Comparison of ENCODE assay signal across 15 cellular contexts in the genomic region with DNA sequence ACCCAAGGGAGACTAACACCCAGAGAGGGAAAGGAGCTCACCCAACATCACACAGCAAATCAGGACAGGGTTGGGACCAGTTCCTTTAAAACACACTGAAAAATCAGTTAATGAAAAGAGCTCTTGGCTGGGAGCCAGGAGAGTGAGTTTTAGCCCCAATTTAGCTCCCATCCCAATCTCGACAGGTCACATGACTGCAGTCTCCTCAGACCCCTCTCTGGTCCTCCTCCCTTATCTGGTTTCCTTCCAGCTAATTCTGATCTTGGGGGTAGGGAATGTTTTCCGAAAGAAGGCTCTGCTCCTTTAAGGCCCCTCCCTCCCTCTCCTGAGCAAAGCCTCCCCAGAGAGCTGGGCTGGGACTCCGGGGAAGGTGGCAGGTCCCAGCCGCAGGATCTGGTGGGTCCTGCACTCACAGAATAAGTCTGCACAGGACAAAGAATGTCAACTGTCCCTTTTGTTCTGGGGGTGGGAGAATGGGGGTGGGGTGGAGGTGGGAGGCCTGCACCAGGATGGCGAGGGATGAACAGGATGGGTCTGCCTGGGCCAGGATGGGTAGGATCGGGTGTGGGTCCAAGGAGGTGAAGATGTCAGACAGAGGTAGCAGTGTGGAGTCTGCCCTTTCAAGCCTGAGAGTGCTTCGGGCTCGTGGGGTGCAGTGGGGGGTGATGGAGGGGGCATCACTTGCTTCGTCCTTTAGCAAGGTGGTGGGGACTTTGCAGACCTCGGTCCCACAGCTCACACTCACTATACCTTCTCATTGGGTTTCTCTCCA. TPM values are rescaled to one million over a fixed set of nuclear protein-coding genes. Genes with fewer than 3 reads are reported as not detected.
A peak's percentile ranks its signal among the peaks of the same experiment; 100 is the strongest.
DNase-seq lines count a peak whose midpoint lies in the region; ATAC-seq and TF ChIP-seq lines count a peak whose summit lies in the region.
"Had no signal": no experiment of that assay in that cellular context is flagged by ENCODE, and none has a peak within 500 bp of the region (broad histone marks: within the 10 kb centered on the region; RNA-seq: fewer than 3 reads in every experiment).

No MANE protein-coding gene starts in this region.

- H3K27ac Mint-ChIP-seq in WTC11 = no peak overlapping the region

- WGBS in transverse colon (ENCODE audit: low coverage in 1 of 2), 2 donors = 69% methylated on average over 10 of the region's 10 CpGs; no CpG with 5 or more reads in 1 of the 2 donors

- H3K9ac ChIP-seq in BLaER1 = no peak overlapping the region

- POLR2A ChIA-PET in WTC11 (lab: Charles Lee) = interaction anchor here (0.7 to 2.6 kb wide), 2 partner anchors 11 to 57 kb away, joined by 3 to 18 read pairs; partner anchors contain the start of gene SSBP3

- H3K27ac ChIP-seq in BLaER1 (peak overlapping the region; percentile 76), DOHH2 (ENCODE audit: low read depth, low read length) (no peak overlapping the region), transverse colon (no peak overlapping the region)
- H3K27ac ChIP-seq: epithelial cell of prostate had no signal

- in situ Hi-C loops in transverse colon (cut with MboI; ENCODE audit: low pct_ligation_motif_present in 1 of 4, low pct_unique_long_range_greater_than_20kb in 1 of 4, low sequenced_read_pairs in 3 of 4) = no loop called here

- no peak for DNase-seq in WTC11 (ENCODE audit: low spot score)
- peak; percentile 64 for DNase-seq in left kidney (ENCODE audit: low read depth, low spot score)
- DNase-seq in transverse colon = no peak
- no peak for DNase-seq in DMS79 (lab: John Stamatoyannopoulos, UW)
- DNase-seq: CD4-positive, alpha-beta T cell; left ventricle myocardium superior; NCI-H1092; SIG-M5 had no signal

- TF ChIP-seq CTCF in DOHH2 (IDR thresholded peaks at IDR 0.05; ENCODE audit: low read depth, low read length, poor library complexity, severe bottlenecking) = no peak
- no peak for TF ChIP-seq CTCF in WTC11 (IDR thresholded peaks at IDR 0.05)
- no peak for TF ChIP-seq CTCF in transverse colon (IDR thresholded peaks at IDR 0.05)

- peaks cover 4% of the 10 kb centered on the region; the same call in 1 of the 2 replicates for H3K36me3 Mint-ChIP-seq in WTC11

- no peaks in the 10 kb centered on the region for H4K20me1 ChIP-seq in BLaER1
- H4K20me1 ChIP-seq in DOHH2 (ENCODE audit: control insufficient read depth, insufficient read depth, low read depth, low read length) = no peaks in the 10 kb centered on the region

- peak; percentile 20 for ATAC-seq in WTC11
- ATAC-seq in HG03025 (IDR thresholded peaks at IDR 0.05; ENCODE audit: low FRiP score, unreplicated experiment) = no peak
- ATAC-seq in GM19463 (IDR thresholded peaks at IDR 0.05; ENCODE audit: unreplicated experiment) = no peak
- ATAC-seq: left ventricle myocardium superior had no signal

- peaks cover 73% of the 10 kb centered on the region for H3K4me1 ChIP-seq in BLaER1
- H3K4me1 ChIP-seq in DOHH2 (ENCODE audit: control insufficient read depth, low read length) = peaks cover 23% of the 10 kb centered on the region
- H3K4me1 ChIP-seq in transverse colon = peaks cover 5 to 32% (median 7%) of the 10 kb centered on the region in 4 donors

- H3K4me2 ChIP-seq in BLaER1 (peak overlapping the region; percentile 88), DOHH2 (ENCODE audit: low read length) (peak overlapping the region; percentile 8; the same call in 1 of the 2 replicates)

- intact Hi-C loops in transverse colon (cut with DNase I; ENCODE audit: low total_unique reads) = no loop called here

- no peaks in the 10 kb centered on the region for H3F3A ChIP-seq in DOHH2 (ENCODE audit: control insufficient read depth, insufficient read depth)

- peaks cover 10% of the 10 kb centered on the region; the same call in 1 of the 2 replicates for H3K9me3 ChIP-seq in BLaER1
- H3K9me3 ChIP-seq in DOHH2 (ENCODE audit: control insufficient read depth, insufficient read depth, low read length) = no peaks in the 10 kb centered on the region
- no peaks in the 10 kb centered on the region for H3K9me3 ChIP-seq in transverse colon
- H3K9me3 ChIP-seq: HAP-1 had no signal

- H3K36me3 ChIP-seq in BLaER1 = no peaks in the 10 kb centered on the region
- no peaks in the 10 kb centered on the region for H3K36me3 ChIP-seq in DOHH2 (ENCODE audit: control insufficient read depth, low read length)
- no peaks in the 10 kb centered on the region for H3K36me3 ChIP-seq in transverse colon
- H3K36me3 ChIP-seq: HAP-1 had no signal

- CTCF ChIA-PET in WTC11 (lab: Charles Lee) = interaction anchor here (0.6 to 2.5 kb wide), 6 partner anchors 24 to 338 kb away, joined by 3 to 14 read pairs (median 4); partner anchors contain the start of genes SSBP3 and TTC22

- TF ChIP-seq POLR2A in transverse colon (IDR thresholded peaks at IDR 0.05) = no peak

- H3K9me2 ChIP-seq in DOHH2 (replicated peaks; ENCODE audit: control insufficient read depth, low read length) = no peaks in the 10 kb centered on the region

- H3K4me3 Mint-ChIP-seq in WTC11 = no peak overlapping the region
- H3K4me3 Mint-ChIP-seq: CD4-positive, alpha-beta T cell had no signal

- H3K4me1 Mint-ChIP-seq in WTC11 = peaks cover 78% of the 10 kb centered on the region

- H3K9me3 Mint-ChIP-seq in WTC11 = peaks cover 4% of the 10 kb centered on the region; the same call in 1 of the 2 replicates
- H3K9me3 Mint-ChIP-seq: CD4-positive, alpha-beta T cell had no signal

- H3K27me3 ChIP-seq in BLaER1 = no peaks in the 10 kb centered on the region
- no peaks in the 10 kb centered on the region for H3K27me3 ChIP-seq in DOHH2 (ENCODE audit: control insufficient read depth, low read length)
- H3K27me3 ChIP-seq in transverse colon = no peaks in the 10 kb centered on the region

- H3K27me3 Mint-ChIP-seq in WTC11 (ENCODE audit: low read depth) = no peaks in the 10 kb centered on the region; the same call in 1 of the 2 replicates
- H3K27me3 Mint-ChIP-seq: CD4-positive, alpha-beta T cell had no signal

- no peak overlapping the region for H3K4me3 ChIP-seq in BLaER1
- H3K4me3 ChIP-seq in DOHH2 (ENCODE audit: low read length) = no peak overlapping the region
- H3K4me3 ChIP-seq in transverse colon = no peak overlapping the region
- H3K4me3 ChIP-seq: HAP-1, skin epidermis had no signal

- TF ChIP-seq EP300 in transverse colon (IDR thresholded peaks at IDR 0.05; ENCODE audit: low read depth) = no peak

- no peaks in the 10 kb centered on the region for H3K79me2 ChIP-seq in DOHH2 (ENCODE audit: control insufficient read depth, low read length)

TF ChIP-seq in WTC11, 78 proteins besides CTCF, POLR2A, EP300 and RAD21:
- TF ChIP-seq ETV6 (CRISPR knock-in tag; IDR thresholded peaks at IDR 0.05) (0 out of 2 replicates have a peak, but pooled peaks have one; percentile 22), USF1 (CRISPR knock-in tag; IDR thresholded peaks at IDR 0.05) (peak; percentile 42), TEAD1 (CRISPR knock-in tag; IDR thresholded peaks at IDR 0.05) (0 out of 2 replicates have a peak, but pooled peaks have one; percentile 18), ZSCAN18 (CRISPR knock-in tag; IDR thresholded peaks at IDR 0.05) (no peak)
- TF ChIP-seq, protein P1, sequence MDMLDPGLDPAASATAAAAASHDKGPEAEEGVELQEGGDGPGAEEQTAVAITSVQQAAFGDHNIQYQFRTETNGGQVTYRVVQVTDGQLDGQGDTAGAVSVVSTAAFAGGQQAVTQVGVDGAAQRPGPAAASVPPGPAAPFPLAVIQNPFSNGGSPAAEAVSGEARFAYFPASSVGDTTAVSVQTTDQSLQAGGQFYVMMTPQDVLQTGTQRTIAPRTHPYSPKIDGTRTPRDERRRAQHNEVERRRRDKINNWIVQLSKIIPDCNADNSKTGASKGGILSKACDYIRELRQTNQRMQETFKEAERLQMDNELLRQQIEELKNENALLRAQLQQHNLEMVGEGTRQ (CRISPR knock-in tag; IDR thresholded peaks at IDR 0.05) = peak; percentile 75
- TF ChIP-seq, protein P2, sequence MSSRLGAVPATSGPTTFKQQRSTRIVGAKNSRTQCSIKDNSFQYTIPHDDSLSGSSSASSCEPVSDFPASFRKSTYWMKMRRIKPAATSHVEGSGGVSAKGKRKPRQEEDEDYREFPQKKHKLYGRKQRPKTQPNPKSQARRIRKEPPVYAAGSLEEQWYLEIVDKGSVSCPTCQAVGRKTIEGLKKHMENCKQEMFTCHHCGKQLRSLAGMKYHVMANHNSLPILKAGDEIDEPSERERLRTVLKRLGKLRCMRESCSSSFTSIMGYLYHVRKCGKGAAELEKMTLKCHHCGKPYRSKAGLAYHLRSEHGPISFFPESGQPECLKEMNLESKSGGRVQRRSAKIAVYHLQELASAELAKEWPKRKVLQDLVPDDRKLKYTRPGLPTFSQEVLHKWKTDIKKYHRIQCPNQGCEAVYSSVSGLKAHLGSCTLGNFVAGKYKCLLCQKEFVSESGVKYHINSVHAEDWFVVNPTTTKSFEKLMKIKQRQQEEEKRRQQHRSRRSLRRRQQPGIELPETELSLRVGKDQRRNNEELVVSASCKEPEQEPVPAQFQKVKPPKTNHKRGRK (CRISPR knock-in tag; IDR thresholded peaks at IDR 0.05; ENCODE audit: borderline replicate concordance) = no peak
TF ChIP-seq in WTC11: peak in this region for 4.

RNA-seq across cellular contexts. Expression of gene SSBP3, which starts 57.3 kb away (rescaled TPM):
- total RNA-seq in WTC11 (2021) (98.8 to 115 TPM (median 105 TPM) in 3 replicates), transverse colon (100 to 1,000 TPM in 1 of 4 donors, 10 to 100 TPM in 3; 28.7 to 162 (median 37.0) TPM)
